Comparison of ENCODE assay signal across 14 cellular contexts in the genomic region with DNA sequence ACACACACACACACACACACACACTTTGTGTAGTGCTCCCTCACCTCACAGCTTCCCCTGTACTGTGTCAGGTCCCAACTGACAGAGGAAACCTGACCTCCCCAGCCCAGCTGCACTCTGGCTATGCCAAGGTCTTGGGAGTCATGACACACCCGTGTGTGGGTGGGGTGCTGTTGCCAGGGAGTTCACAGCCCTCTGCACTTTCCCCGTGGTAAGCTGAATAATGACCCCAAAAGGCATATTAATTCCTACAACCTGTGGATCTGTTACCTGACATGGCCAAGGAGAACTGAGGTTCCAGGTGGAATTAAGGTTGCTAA. TPM values are rescaled to one million over a fixed set of nuclear protein-coding genes. Genes with fewer than 3 reads are reported as not detected.
A peak's percentile ranks its signal among the peaks of the same experiment; 100 is the strongest.
DNase-seq lines count a peak whose midpoint lies in the region; ATAC-seq and TF ChIP-seq lines count a peak whose summit lies in the region.
"Had no signal": no experiment of that assay in that cellular context is flagged by ENCODE, and none has a peak within 500 bp of the region (broad histone marks: within the 10 kb centered on the region; RNA-seq: fewer than 3 reads in every experiment).

No MANE protein-coding gene starts in this region.

- H3K36me3 ChIP-seq in body of pancreas (replicated peaks in 1 of 2; ENCODE audit: insufficient read depth in 1 of 2, low read depth in 2 of 2) (no peaks in the 10 kb centered on the region), BE2C (no peaks in the 10 kb centered on the region)

- H3K4me3 ChIP-seq in body of pancreas (no peak overlapping the region), BE2C (ENCODE audit: low read depth, low read length) (no peak overlapping the region)

- TF ChIP-seq CTCF in body of pancreas (IDR thresholded peaks at IDR 0.05) (no peak), BE2C (IDR thresholded peaks at IDR 0.05; ENCODE audit: low read depth, low read length) (no peak)

- H3K27ac ChIP-seq in body of pancreas = no peak overlapping the region

- intact Hi-C loops in body of pancreas (cut with DNase I) = no loop called here

- 28 to 29% methylated on average over 1 to 2 of the region's 2 CpGs for WGBS in body of pancreas, 2 donors

- H3K9me3 ChIP-seq in body of pancreas = no peaks in the 10 kb centered on the region
- no peaks in the 10 kb centered on the region for H3K9me3 ChIP-seq in BE2C

- H3K27me3 ChIP-seq in body of pancreas (no peaks in the 10 kb centered on the region), BE2C (no peaks in the 10 kb centered on the region)

- H3K4me1 ChIP-seq in body of pancreas (peaks cover 10% of the 10 kb centered on the region), BE2C (peaks cover 22% of the 10 kb centered on the region)

- DNase-seq in stimulated activated CD4-positive, alpha-beta T cell treated with anti-CD3 and anti-CD28 coated beads, Interleukin-1b, Interleukin-23, amount 100 ng/mL, for 48 hours = peak; percentile 44
- no peak for DNase-seq in stimulated activated CD4-positive, alpha-beta T cell treated with anti-CD3 and anti-CD28 coated beads, Interleukin-12 subunit alpha, Interleukin-12 subunit beta, amount 100 ng/mL, for 4 hours
- DNase-seq in activated CD8-positive, alpha-beta memory T cell treated with anti-CD3 and anti-CD28 coated beads, Interleukin-2, amount 50 U/mL, for 48 hours = peak; percentile 52
- peak; percentile 62 for DNase-seq in kidney tubule cell (ENCODE audit: low spot score)
- DNase-seq in Kasumi-1 (lab: John Stamatoyannopoulos, UW) = no peak
- no peak for DNase-seq in body of pancreas
- no peak for DNase-seq in BE2C
- DNase-seq: activated B cell treated with CpG ODN at 0.5 μM for 24 hours; anterior cingulate cortex; CD8-positive, alpha-beta T cell; effector CD4-positive, alpha-beta T cell; NCI-H446; right cardiac atrium had no signal

- ATAC-seq in GM18498 (IDR thresholded peaks at IDR 0.05; ENCODE audit: unreplicated experiment) = no peak
- ATAC-seq in body of pancreas = no peak
- ATAC-seq: CD8-positive, alpha-beta T cell; right cardiac atrium had no signal

- TF ChIP-seq POLR2A in body of pancreas (IDR thresholded peaks at IDR 0.05) = no peak

RNA-seq across cellular contexts. Expression of a gene that starts 8.9 kb away (rescaled TPM):
- total RNA-seq in body of pancreas = 1 to 10 TPM; 4.4 to 9.9 TPM
- 1.5 TPM for polyA plus RNA-seq in BE2C (2012; ENCODE audit: insufficient read depth, insufficient read length, low read depth)

Comparison
In these comparisons a context has a peak if more than half of its experiments do, and no peak if none do; other contexts are left out.
1. DNase-seq: peak in stimulated activated CD4-positive, alpha-beta T cell treated with anti-CD3 and anti-CD28 coated beads, Interleukin-1b, Interleukin-23, amount 100 ng/mL, for 48 hours (single experiment), activated CD8-positive, alpha-beta memory T cell treated with anti-CD3 and anti-CD28 coated beads, Interleukin-2, amount 50 U/mL, for 48 hours (single experiment) and kidney tubule cell (single experiment); none in stimulated activated CD4-positive, alpha-beta T cell treated with anti-CD3 and anti-CD28 coated beads, Interleukin-12 subunit alpha, Interleukin-12 subunit beta, amount 100 ng/mL, for 4 hours (single experiment), Kasumi-1 (0 of 2), body of pancreas (0 of 4) and BE2C (single experiment).